Comparison of ENCODE assay signal across 1 cellular context in the genomic region with DNA sequence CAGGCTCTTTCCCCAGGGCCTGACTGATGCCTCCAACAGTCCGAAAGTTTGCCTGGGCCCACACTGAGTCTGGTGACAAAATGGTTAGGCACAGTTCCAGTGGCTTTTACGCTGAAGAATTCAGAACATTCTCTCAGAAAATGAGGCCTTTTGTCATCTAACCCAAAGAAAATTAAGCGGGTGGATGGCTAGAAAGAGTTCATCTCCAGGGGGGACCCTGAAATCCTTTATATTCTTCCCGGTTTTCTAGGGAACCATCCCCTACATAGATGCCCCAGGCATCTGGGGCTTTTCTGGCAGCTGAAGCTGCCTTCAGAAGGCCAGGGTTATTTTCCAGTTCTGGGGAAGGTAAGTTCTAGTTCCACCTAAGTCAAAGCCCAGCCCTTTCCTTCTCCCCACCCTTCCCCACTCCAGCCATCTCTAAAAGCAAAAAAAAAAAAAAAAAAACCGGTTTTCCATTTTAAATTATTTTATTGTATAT.
TF ChIP-seq lines count a peak whose summit lies in the region.

No MANE protein-coding gene starts in this region.

TF ChIP-seq in WTC11, 78 proteins besides CTCF, POLR2A, EP300 and RAD21 (continued from another document):
- TF ChIP-seq, protein P1, sequence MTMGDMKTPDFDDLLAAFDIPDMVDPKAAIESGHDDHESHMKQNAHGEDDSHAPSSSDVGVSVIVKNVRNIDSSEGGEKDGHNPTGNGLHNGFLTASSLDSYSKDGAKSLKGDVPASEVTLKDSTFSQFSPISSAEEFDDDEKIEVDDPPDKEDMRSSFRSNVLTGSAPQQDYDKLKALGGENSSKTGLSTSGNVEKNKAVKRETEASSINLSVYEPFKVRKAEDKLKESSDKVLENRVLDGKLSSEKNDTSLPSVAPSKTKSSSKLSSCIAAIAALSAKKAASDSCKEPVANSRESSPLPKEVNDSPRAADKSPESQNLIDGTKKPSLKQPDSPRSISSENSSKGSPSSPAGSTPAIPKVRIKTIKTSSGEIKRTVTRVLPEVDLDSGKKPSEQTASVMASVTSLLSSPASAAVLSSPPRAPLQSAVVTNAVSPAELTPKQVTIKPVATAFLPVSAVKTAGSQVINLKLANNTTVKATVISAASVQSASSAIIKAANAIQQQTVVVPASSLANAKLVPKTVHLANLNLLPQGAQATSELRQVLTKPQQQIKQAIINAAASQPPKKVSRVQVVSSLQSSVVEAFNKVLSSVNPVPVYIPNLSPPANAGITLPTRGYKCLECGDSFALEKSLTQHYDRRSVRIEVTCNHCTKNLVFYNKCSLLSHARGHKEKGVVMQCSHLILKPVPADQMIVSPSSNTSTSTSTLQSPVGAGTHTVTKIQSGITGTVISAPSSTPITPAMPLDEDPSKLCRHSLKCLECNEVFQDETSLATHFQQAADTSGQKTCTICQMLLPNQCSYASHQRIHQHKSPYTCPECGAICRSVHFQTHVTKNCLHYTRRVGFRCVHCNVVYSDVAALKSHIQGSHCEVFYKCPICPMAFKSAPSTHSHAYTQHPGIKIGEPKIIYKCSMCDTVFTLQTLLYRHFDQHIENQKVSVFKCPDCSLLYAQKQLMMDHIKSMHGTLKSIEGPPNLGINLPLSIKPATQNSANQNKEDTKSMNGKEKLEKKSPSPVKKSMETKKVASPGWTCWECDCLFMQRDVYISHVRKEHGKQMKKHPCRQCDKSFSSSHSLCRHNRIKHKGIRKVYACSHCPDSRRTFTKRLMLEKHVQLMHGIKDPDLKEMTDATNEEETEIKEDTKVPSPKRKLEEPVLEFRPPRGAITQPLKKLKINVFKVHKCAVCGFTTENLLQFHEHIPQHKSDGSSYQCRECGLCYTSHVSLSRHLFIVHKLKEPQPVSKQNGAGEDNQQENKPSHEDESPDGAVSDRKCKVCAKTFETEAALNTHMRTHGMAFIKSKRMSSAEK (CRISPR knock-in tag; IDR thresholded peaks at IDR 0.05; ENCODE audit: borderline replicate concordance) = no peak
- TF ChIP-seq, protein P2, sequence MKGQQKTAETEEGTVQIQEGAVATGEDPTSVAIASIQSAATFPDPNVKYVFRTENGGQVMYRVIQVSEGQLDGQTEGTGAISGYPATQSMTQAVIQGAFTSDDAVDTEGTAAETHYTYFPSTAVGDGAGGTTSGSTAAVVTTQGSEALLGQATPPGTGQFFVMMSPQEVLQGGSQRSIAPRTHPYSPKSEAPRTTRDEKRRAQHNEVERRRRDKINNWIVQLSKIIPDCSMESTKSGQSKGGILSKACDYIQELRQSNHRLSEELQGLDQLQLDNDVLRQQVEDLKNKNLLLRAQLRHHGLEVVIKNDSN (CRISPR knock-in tag; IDR thresholded peaks at IDR 0.05) = no peak
- TF ChIP-seq, protein P3, sequence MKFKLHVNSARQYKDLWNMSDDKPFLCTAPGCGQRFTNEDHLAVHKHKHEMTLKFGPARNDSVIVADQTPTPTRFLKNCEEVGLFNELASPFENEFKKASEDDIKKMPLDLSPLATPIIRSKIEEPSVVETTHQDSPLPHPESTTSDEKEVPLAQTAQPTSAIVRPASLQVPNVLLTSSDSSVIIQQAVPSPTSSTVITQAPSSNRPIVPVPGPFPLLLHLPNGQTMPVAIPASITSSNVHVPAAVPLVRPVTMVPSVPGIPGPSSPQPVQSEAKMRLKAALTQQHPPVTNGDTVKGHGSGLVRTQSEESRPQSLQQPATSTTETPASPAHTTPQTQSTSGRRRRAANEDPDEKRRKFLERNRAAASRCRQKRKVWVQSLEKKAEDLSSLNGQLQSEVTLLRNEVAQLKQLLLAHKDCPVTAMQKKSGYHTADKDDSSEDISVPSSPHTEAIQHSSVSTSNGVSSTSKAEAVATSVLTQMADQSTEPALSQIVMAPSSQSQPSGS (CRISPR knock-in tag; IDR thresholded peaks at IDR 0.05; ENCODE audit: borderline replicate concordance, low read depth) = no peak
- no peak for TF ChIP-seq RELA (CRISPR knock-in tag; IDR thresholded peaks at IDR 0.05; ENCODE audit: borderline replicate concordance)
- TF ChIP-seq GABPB1 (CRISPR knock-in tag; IDR thresholded peaks at IDR 0.05) = no peak
- TF ChIP-seq, protein P4, sequence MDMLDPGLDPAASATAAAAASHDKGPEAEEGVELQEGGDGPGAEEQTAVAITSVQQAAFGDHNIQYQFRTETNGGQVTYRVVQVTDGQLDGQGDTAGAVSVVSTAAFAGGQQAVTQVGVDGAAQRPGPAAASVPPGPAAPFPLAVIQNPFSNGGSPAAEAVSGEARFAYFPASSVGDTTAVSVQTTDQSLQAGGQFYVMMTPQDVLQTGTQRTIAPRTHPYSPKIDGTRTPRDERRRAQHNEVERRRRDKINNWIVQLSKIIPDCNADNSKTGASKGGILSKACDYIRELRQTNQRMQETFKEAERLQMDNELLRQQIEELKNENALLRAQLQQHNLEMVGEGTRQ (CRISPR knock-in tag; IDR thresholded peaks at IDR 0.05) = no peak
- TF ChIP-seq, protein P5, sequence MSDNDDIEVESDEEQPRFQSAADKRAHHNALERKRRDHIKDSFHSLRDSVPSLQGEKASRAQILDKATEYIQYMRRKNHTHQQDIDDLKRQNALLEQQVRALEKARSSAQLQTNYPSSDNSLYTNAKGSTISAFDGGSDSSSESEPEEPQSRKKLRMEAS (CRISPR knock-in tag; IDR thresholded peaks at IDR 0.05) = no peak
- no peak for TF ChIP-seq PRRX2 (CRISPR knock-in tag; IDR thresholded peaks at IDR 0.05)
- no peak for TF ChIP-seq IRF2 (CRISPR knock-in tag; IDR thresholded peaks at IDR 0.05; ENCODE audit: borderline replicate concordance, low read depth)
TF ChIP-seq in WTC11: peak in this region for 0.
